8 cellular contexts compared by ENCODE assay signal in genomic region chr2:106581755-106582430, GRCh38.
DNase-seq lines count a peak whose midpoint lies in the region; ATAC-seq and TF ChIP-seq lines count a peak whose summit lies in the region.

No MANE protein-coding gene starts in this region.

- CTCF ChIA-PET in MCF 10A (lab: Yijun Ruan, JAX) = interaction anchor here (0.6 to 6.3 kb wide), 35 partner anchors 9 to 1774 kb away, joined by 3 to 52 read pairs (median 4); no protein-coding TSS in a partner anchor

- H3K4me3 Mint-ChIP-seq in MCF 10A (ENCODE audit: unreplicated experiment) = peak overlapping the region; percentile 70

- TF ChIP-seq CTCF in MCF 10A (IDR thresholded peaks at IDR 0.05; ENCODE audit: unreplicated experiment) (no peak), kidney epithelial cell (IDR thresholded peaks at IDR 0.05; ENCODE audit: insufficient read depth, low read length, poor library complexity, severe bottlenecking) (peak; percentile 54)

- no TSS peak for BruUV-seq in MCF 10A (replicated peaks; lab: Mats Ljungman, UMichigan)

- no peak overlapping the region for H3K4me3 ChIP-seq in kidney epithelial cell (ENCODE audit: low read depth, low read length)

- no peak overlapping the region for H3K27ac Mint-ChIP-seq in MCF 10A (ENCODE audit: low read depth, unreplicated experiment)

- ATAC-seq in GM19455 (IDR thresholded peaks at IDR 0.05; ENCODE audit: unreplicated experiment) = peak; percentile 47
- peak; percentile 56 for ATAC-seq in HG03565 (IDR thresholded peaks at IDR 0.05; ENCODE audit: unreplicated experiment)

- peaks cover 20% of the 10 kb centered on the region for H3K27me3 Mint-ChIP-seq in MCF 10A (ENCODE audit: insufficient read depth, unreplicated experiment)

- DNase-seq in DMS153 (lab: John Stamatoyannopoulos, UW) (peak; percentile 31), SW 1271 (lab: John Stamatoyannopoulos, UW) (peak; percentile 8 to 65), MCF 10A (ENCODE audit: unreplicated experiment) (peak; percentile 48), kidney epithelial cell (ENCODE audit: low read depth) (peak; percentile 29), middle frontal gyrus (ENCODE audit: extremely low spot score, low spot score) (no peak)
- peak; percentile 26 for DNase-seq in stimulated activated CD4-positive, alpha-beta T cell treated with anti-CD3 and anti-CD28 coated beads, Interleukin-4, amount 100 ng/mL, for 1 hour

- H3K9me3 Mint-ChIP-seq in MCF 10A (ENCODE audit: unreplicated experiment) = no peaks in the 10 kb centered on the region

- H3K36me3 ChIP-seq in kidney epithelial cell (ENCODE audit: control insufficient read depth, insufficient read depth, low read length) = no peaks in the 10 kb centered on the region

- no peaks in the 10 kb centered on the region for H3K36me3 Mint-ChIP-seq in MCF 10A (ENCODE audit: insufficient read depth, unreplicated experiment)

- intact Hi-C loops in MCF 10A (cut with micrococcal nuclease) = loop anchor here (2.0 kb wide), 3 partner anchors 39 to 477 kb away; no protein-coding TSS in a partner anchor

- peaks cover 7% of the 10 kb centered on the region for H3K4me1 Mint-ChIP-seq in MCF 10A (ENCODE audit: insufficient read depth, unreplicated experiment)

- POLR2A ChIA-PET in MCF 10A (lab: Yijun Ruan, JAX) = interaction anchor here (0.6 to 0.9 kb wide), 2 partner anchors 15 to 1772 kb away, joined by 3 to 4 read pairs; no protein-coding TSS in a partner anchor

- peaks cover 25% of the 10 kb centered on the region for H3K27me3 ChIP-seq in kidney epithelial cell (ENCODE audit: control insufficient read depth, insufficient read depth, low read length)
